In the genomic region with DNA sequence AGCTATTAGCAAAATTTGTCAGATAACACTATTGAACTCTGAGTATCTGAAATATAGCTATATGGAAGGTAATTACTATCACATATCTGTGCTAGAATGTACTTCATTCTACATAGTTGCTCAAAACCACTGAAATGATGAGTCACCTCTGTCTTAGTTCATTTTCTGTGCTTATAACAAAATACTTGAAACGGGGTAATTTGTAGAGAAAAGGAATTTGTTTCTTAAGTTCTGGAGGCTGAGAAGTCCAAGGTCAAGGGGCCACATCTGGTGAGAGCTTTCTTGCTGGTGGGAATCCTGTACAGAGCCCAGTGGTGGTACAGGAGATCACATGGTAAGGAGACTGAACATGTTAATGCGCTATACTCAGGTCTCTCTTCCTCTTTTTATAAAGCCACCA, we compare ENCODE assay signal across 19 cellular contexts. TPM values are rescaled to one million over a fixed set of nuclear protein-coding genes. Genes with fewer than 3 reads are reported as not detected.
DNase-seq lines count a peak whose midpoint lies in the region; ATAC-seq and TF ChIP-seq lines count a peak whose summit lies in the region.
"Had no signal": no experiment of that assay in that cellular context is flagged by ENCODE, and none has a peak within 500 bp of the region (broad histone marks: within the 10 kb centered on the region; RNA-seq: fewer than 3 reads in every experiment).

No MANE protein-coding gene starts in this region.

- no peaks in the 10 kb centered on the region for H3K9me3 Mint-ChIP-seq in chondrocyte (ENCODE audit: low read depth)
- H3K9me3 Mint-ChIP-seq in natural killer cell: no peaks in the 10 kb centered on the region

- H3K4me3 Mint-ChIP-seq in chondrocyte (ENCODE audit: unreplicated experiment): no peak overlapping the region
- H3K4me3 Mint-ChIP-seq in natural killer cell: no peak overlapping the region

- no peaks in the 10 kb centered on the region for H3K36me3 Mint-ChIP-seq in chondrocyte (ENCODE audit: low read depth)
- H3K36me3 Mint-ChIP-seq in natural killer cell: no peaks in the 10 kb centered on the region
- H3K36me3 Mint-ChIP-seq: CD14-positive monocyte had no signal

- H3K27me3 Mint-ChIP-seq in chondrocyte (ENCODE audit: low read depth) (no peaks in the 10 kb centered on the region), natural killer cell (ENCODE audit: low read depth in 2 of 2) (peaks cover 21 to 33% of the 10 kb centered on the region in 2 donors)

- TF ChIP-seq POLR2A in NB4 (IDR thresholded peaks at IDR 0.05; ENCODE audit: extremely low read depth, insufficient read length): no peak

- DNase-seq in GM04503 (ENCODE audit: low read depth): peak; percentile 20
- DNase-seq in NB4 (ENCODE audit: low read depth): peak; percentile 36
- no peak for DNase-seq in chondrocyte (ENCODE audit: low spot score)
- peak; percentile 49 for DNase-seq in non-pigmented ciliary epithelial cell (ENCODE audit: low read depth)
- no peak for DNase-seq in NCI-H146 (lab: John Stamatoyannopoulos, UW)
- no peak for DNase-seq in natural killer cell
- no peak for DNase-seq in NCI-H2029 treated with DMSO at 0.1 percent for 48 hours (lab: John Stamatoyannopoulos, UW)
- no peak for DNase-seq in middle frontal gyrus (ENCODE audit: extremely low spot score, low spot score)
- DNase-seq: activated CD4-positive, CD25-positive, alpha-beta regulatory T cell; activated gamma-delta T cell; Karpas-422; NCI-H2081; Peyer's patch; stimulated activated naive CD4-positive, alpha-beta T cell treated with Interleukin-2 at 50 U/mL for 16 hours had no signal

- no peak for ATAC-seq in natural killer cell

- TF ChIP-seq CTCF in NB4 (IDR thresholded peaks at IDR 0.05; ENCODE audit: low read depth, low read length): no peak
- TF ChIP-seq CTCF in chondrocyte (IDR thresholded peaks at IDR 0.05): no peak
- no peak for TF ChIP-seq CTCF in natural killer cell (IDR thresholded peaks at IDR 0.05)

- H3K4me3 ChIP-seq in NB4 (ENCODE audit: low read depth, low read length): no peak overlapping the region
- H3K4me3 ChIP-seq: ascending aorta, HAP-1, Peyer's patch, skin epidermis, vagina had no signal

- intact Hi-C loops in natural killer cell (cut with micrococcal nuclease): no loop called here

- peak overlapping the region; percentile 78 for H3K27ac Mint-ChIP-seq in chondrocyte (ENCODE audit: unreplicated experiment)
- H3K27ac Mint-ChIP-seq in natural killer cell: no peak overlapping the region

- peaks cover 29% of the 10 kb centered on the region for H3K4me1 Mint-ChIP-seq in chondrocyte (ENCODE audit: low read depth)
- no peaks in the 10 kb centered on the region for H3K4me1 Mint-ChIP-seq in natural killer cell

RNA-seq across cellular contexts. Expression of a gene that starts 41.9 kb away (rescaled TPM):
- total RNA-seq in chondrocyte (52.1 to 75.0 TPM (median 74.4 TPM) in 3 replicates), natural killer cell (10 to 100 TPM; 47.0 to 50.9 (median 47.9) TPM)

Comparison
In these comparisons a context has a peak if more than half of its experiments do, and no peak if none do; other contexts are left out.
1. DNase-seq: peak in GM04503 (single experiment), NB4 (single experiment) and non-pigmented ciliary epithelial cell (single experiment); none in chondrocyte (single experiment), NCI-H146 (single experiment), natural killer cell (single experiment), NCI-H2029 treated with DMSO at 0.1 percent for 48 hours (single experiment) and middle frontal gyrus (single experiment).